In genomic region chr4:1910643-1911042, GRCh38 we compare ENCODE assay signal across 2 cellular contexts.
TF ChIP-seq lines count a peak whose summit lies in the region.

No MANE protein-coding gene starts in this region.

TF ChIP-seq in GM23338, 12 proteins besides CTCF, POLR2A, EP300 and RAD21:
- TF ChIP-seq POLR2AphosphoS5 (IDR thresholded peaks at IDR 0.05; ENCODE audit: low read depth) = no peak
- no peak for TF ChIP-seq ZNF462 (CRISPR knock-in tag; IDR thresholded peaks at IDR 0.05)
- TF ChIP-seq ZNF331 (CRISPR knock-in tag; IDR thresholded peaks at IDR 0.05; ENCODE audit: low read depth) = no peak
- TF ChIP-seq, protein P1, sequence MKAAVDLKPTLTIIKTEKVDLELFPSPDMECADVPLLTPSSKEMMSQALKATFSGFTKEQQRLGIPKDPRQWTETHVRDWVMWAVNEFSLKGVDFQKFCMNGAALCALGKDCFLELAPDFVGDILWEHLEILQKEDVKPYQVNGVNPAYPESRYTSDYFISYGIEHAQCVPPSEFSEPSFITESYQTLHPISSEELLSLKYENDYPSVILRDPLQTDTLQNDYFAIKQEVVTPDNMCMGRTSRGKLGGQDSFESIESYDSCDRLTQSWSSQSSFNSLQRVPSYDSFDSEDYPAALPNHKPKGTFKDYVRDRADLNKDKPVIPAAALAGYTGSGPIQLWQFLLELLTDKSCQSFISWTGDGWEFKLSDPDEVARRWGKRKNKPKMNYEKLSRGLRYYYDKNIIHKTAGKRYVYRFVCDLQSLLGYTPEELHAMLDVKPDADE (IDR thresholded peaks at IDR 0.05) = no peak
- TF ChIP-seq EZH2 (IDR thresholded peaks at IDR 0.05; ENCODE audit: low read depth, unreplicated experiment) = no peak
- TF ChIP-seq EZH2phosphoT487 (IDR thresholded peaks at IDR 0.05; ENCODE audit: unreplicated experiment) = no peak
- TF ChIP-seq NANOG (IDR thresholded peaks at IDR 0.05; ENCODE audit: borderline replicate concordance) = no peak
- no peak for TF ChIP-seq STAT1 (IDR thresholded peaks at IDR 0.05; ENCODE audit: unreplicated experiment)
- no peak for TF ChIP-seq CREB1 (CRISPR knock-in tag; IDR thresholded peaks at IDR 0.05; ENCODE audit: low read depth)

TF ChIP-seq in endothelial cell of umbilical vein, 7 proteins besides CTCF, POLR2A, EP300 and RAD21:
- TF ChIP-seq GATA2 (IDR thresholded peaks at IDR 0.05; ENCODE audit: insufficient read depth, insufficient read length, low read depth, low read length) = no peak
- no peak for TF ChIP-seq POLR2AphosphoS5 (IDR thresholded peaks at IDR 0.05; ENCODE audit: insufficient read depth, low read depth, low read length)
- TF ChIP-seq JUN (IDR thresholded peaks at IDR 0.05; ENCODE audit: borderline replicate concordance, insufficient read depth, insufficient read length, low read depth) = no peak
- TF ChIP-seq MAX (IDR thresholded peaks at IDR 0.05; ENCODE audit: insufficient read depth, insufficient read length) = no peak
- TF ChIP-seq FOS (IDR thresholded peaks at IDR 0.05; ENCODE audit: borderline replicate concordance, insufficient read depth, low read length) = no peak
- no peak for TF ChIP-seq EZH2 (IDR thresholded peaks at IDR 0.05; ENCODE audit: borderline replicate concordance, low read depth, low read length, severe bottlenecking)
- TF ChIP-seq MYC (IDR thresholded peaks at IDR 0.05; ENCODE audit: low read depth, low read length) = no peak
